ENCODE assay signal across 26 cellular contexts in the genomic region with DNA sequence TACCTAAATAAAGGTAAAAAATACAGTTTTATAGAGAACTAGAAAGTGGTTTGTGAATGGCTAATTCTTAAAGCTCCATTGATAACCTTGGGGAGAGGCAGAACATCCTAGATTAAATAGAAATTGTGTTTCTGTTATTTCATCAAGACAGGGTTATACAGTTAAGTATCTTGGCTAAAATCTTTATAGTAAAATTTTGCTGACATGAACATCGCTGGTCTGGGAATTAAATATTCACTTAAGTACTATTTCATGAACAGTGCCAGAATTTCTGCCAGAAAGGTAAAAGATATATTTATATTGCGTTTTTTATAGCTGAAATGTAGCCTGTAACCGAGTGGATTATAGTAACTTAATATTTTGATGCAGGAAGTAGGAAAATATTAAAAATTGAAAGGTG.
"Had no signal": no experiment of that assay in that cellular context is flagged by ENCODE, and none has a peak within 500 bp of the region (broad histone marks: within the 10 kb centered on the region; RNA-seq: fewer than 3 reads in every experiment).

No MANE protein-coding gene starts in this region.

- DNase-seq: naive thymus-derived CD8-positive, alpha-beta T cell; occipital lobe; ovary; posterior cingulate gyrus; psoas muscle; right cardiac atrium; right lobe of liver; sigmoid colon; small intestine; stimulated activated CD4-positive, alpha-beta T cell treated with anti-CD3 and anti-CD28 coated beads, Interleukin-15, amount 100 ng/mL, for 24 hours; stimulated activated CD4-positive, alpha-beta T cell treated with anti-CD3 and anti-CD28 coated beads, Interleukin-2, amount 100 ng/mL, for 24 hours; stimulated activated CD4-positive, alpha-beta T cell treated with anti-CD3 and anti-CD28 coated beads, Interleukin-2, amount 100 ng/mL, for 48 hours; stimulated activated CD4-positive, alpha-beta T cell treated with anti-CD3 and anti-CD28 coated beads, Interleukin-4, amount 100 ng/mL, for 24 hours; stimulated activated naive CD4-positive, alpha-beta T cell; stimulated activated naive CD8-positive, alpha-beta T cell treated with anti-CD3 and anti-CD28 coated beads, Interleukin-15, amount 100 ng/mL, for 72 hours; stimulated activated naive CD8-positive, alpha-beta T cell treated with anti-CD3 and anti-CD28 coated beads, Interleukin-15, Interleukin-2, amounts not matched to agents 100 U/mL and 50 U/mL, for 24 hours; thyroid gland; upper lobe of left lung had no signal

- H3K4me1 ChIP-seq: psoas muscle, right lobe of liver, vagina had no signal

- H3K27ac Mint-ChIP-seq: naive thymus-derived CD8-positive, alpha-beta T cell; natural killer cell treated with Interleukin-12 subunit alpha and Interleukin-12 subunit beta and Interleukin-15 and Interleukin-18, amount 100 ng/mL, for 72 hours; neural progenitor cell; progenitor cell of endocrine pancreas; stimulated activated effector memory CD8-positive, alpha-beta T cell treated with anti-CD3 and anti-CD28 coated beads, Interleukin-12 subunit alpha, Interleukin-12 subunit beta, amount 100 ng/mL, for 72 hours had no signal

- ATAC-seq: naive thymus-derived CD8-positive, alpha-beta T cell; natural killer cell treated with Interleukin-12 subunit alpha and Interleukin-12 subunit beta and Interleukin-15 and Interleukin-18, amount 100 ng/mL, for 72 hours; psoas muscle; stimulated activated effector memory CD8-positive, alpha-beta T cell treated with anti-CD3 and anti-CD28 coated beads, Interleukin-12 subunit alpha, Interleukin-12 subunit beta, amount 100 ng/mL, for 72 hours; stimulated activated naive CD8-positive, alpha-beta T cell treated with anti-CD3 and anti-CD28 coated beads, Interleukin-15, amount 100 ng/mL, for 72 hours; stimulated activated naive CD8-positive, alpha-beta T cell treated with anti-CD3 and anti-CD28 coated beads, Interleukin-15, Interleukin-2, amounts not matched to agents 100 U/mL and 50 U/mL, for 24 hours had no signal

- H3K9me3 Mint-ChIP-seq: naive thymus-derived CD8-positive, alpha-beta T cell; natural killer cell treated with Interleukin-12 subunit alpha and Interleukin-12 subunit beta and Interleukin-15 and Interleukin-18, amount 100 ng/mL, for 72 hours; neural progenitor cell; stimulated activated effector memory CD8-positive, alpha-beta T cell treated with anti-CD3 and anti-CD28 coated beads, Interleukin-12 subunit alpha, Interleukin-12 subunit beta, amount 100 ng/mL, for 72 hours; stimulated activated naive CD8-positive, alpha-beta T cell treated with anti-CD3 and anti-CD28 coated beads, Interleukin-15, amount 100 ng/mL, for 72 hours had no signal

- H3K27me3 Mint-ChIP-seq: naive thymus-derived CD8-positive, alpha-beta T cell; progenitor cell of endocrine pancreas; stimulated activated naive CD8-positive, alpha-beta T cell treated with anti-CD3 and anti-CD28 coated beads, Interleukin-15, amount 100 ng/mL, for 72 hours had no signal

- H3K27ac ChIP-seq: neural progenitor cell, ovary, parathyroid adenoma, psoas muscle, right lobe of liver, sigmoid colon, thoracic aorta, thyroid gland, tibial nerve, upper lobe of left lung, vagina had no signal

- H3K27me3 ChIP-seq: neural progenitor cell, ovary, right lobe of liver, sigmoid colon, thyroid gland, tibial nerve, upper lobe of left lung, vagina had no signal

- H3K4me3 Mint-ChIP-seq: naive thymus-derived CD8-positive, alpha-beta T cell; natural killer cell treated with Interleukin-12 subunit alpha and Interleukin-12 subunit beta and Interleukin-15 and Interleukin-18, amount 100 ng/mL, for 72 hours; neural progenitor cell; stimulated activated effector memory CD8-positive, alpha-beta T cell treated with anti-CD3 and anti-CD28 coated beads, Interleukin-12 subunit alpha, Interleukin-12 subunit beta, amount 100 ng/mL, for 72 hours; stimulated activated naive CD8-positive, alpha-beta T cell treated with anti-CD3 and anti-CD28 coated beads, Interleukin-15, amount 100 ng/mL, for 72 hours had no signal

- H3K9me3 ChIP-seq: ovary, psoas muscle, right lobe of liver, sigmoid colon, thoracic aorta, thyroid gland, tibial nerve, upper lobe of left lung, vagina had no signal

- H3K4me3 ChIP-seq: neural progenitor cell, ovary, psoas muscle, right lobe of liver, sigmoid colon, thoracic aorta, thyroid gland, tibial nerve, upper lobe of left lung, vagina had no signal

- H3K9ac ChIP-seq: neural progenitor cell, parathyroid adenoma had no signal

- H3K36me3 Mint-ChIP-seq: naive thymus-derived CD8-positive, alpha-beta T cell; natural killer cell treated with Interleukin-12 subunit alpha and Interleukin-12 subunit beta and Interleukin-15 and Interleukin-18, amount 100 ng/mL, for 72 hours; neural progenitor cell; stimulated activated effector memory CD8-positive, alpha-beta T cell treated with anti-CD3 and anti-CD28 coated beads, Interleukin-12 subunit alpha, Interleukin-12 subunit beta, amount 100 ng/mL, for 72 hours had no signal

- H3K36me3 ChIP-seq: neural progenitor cell, ovary, right lobe of liver, sigmoid colon, thoracic aorta, thyroid gland, tibial nerve, upper lobe of left lung, vagina had no signal

- H3K4me1 Mint-ChIP-seq: naive thymus-derived CD8-positive, alpha-beta T cell; stimulated activated effector memory CD8-positive, alpha-beta T cell treated with anti-CD3 and anti-CD28 coated beads, Interleukin-12 subunit alpha, Interleukin-12 subunit beta, amount 100 ng/mL, for 72 hours had no signal
